8 cellular contexts compared by ENCODE assay signal in the genomic region with DNA sequence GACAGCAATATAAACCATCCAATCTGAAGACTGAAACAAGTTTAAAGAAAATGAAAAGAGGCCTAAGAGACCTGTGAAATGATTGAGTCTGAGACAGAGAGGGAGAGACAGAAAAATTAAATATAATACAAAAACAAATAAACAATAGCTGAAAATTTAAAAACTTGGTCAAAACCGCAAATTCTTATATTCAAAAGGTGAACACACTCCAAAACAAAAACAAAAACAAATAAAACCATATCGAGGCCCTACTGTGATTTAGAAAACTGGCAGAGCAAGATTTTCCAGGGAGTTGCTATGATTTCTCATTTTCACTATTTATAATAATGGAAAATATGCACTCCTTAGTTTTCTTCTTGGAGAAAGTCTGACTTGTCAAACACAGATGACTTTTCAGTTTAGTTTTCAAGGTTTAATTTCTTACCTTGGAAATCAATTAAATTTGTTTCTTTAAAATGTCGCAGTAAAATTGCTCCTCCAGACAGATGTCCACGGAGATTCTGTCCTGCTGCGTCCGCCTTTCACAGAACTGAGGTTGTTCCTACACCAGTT.
DNase-seq lines count a peak whose midpoint lies in the region; ATAC-seq, FAIRE-seq and TF ChIP-seq lines count a peak whose summit lies in the region.

No MANE protein-coding gene starts in this region.

- no peak for ATAC-seq in GM12878
- no peak for ATAC-seq in memory B cell (ENCODE audit: low read depth)
- ATAC-seq in upper lobe of right lung = no peak

- H3K4me3 Mint-ChIP-seq in activated naive CD4-positive, alpha-beta T cell treated with anti-CD3 and anti-CD28 coated beads, Interleukin-2, amount 50 U/mL, for 24 hours = peak overlapping the region; percentile 95
- H3K4me3 Mint-ChIP-seq in memory B cell = peak overlapping the region; percentile 95

- RAD21 ChIA-PET in GM12878 (lab: Charles Lee; ENCODE audit: unreplicated experiment) = no interaction called here

- H2AFZ ChIP-seq in GM12878 (ENCODE audit: control insufficient read depth, low read depth, low read length) = peak overlapping the region; percentile 96

- H3K36me3 ChIP-seq in GM12878 (ENCODE audit: control insufficient read depth in 2 of 2, insufficient read depth in 2 of 2, low read length in 1 of 2) (no peaks in the 10 kb centered on the region; a peak in 1 of 4 replicates), upper lobe of right lung (peaks cover 4% of the 10 kb centered on the region)

- BruUV-seq in GM12878 (replicated peaks; lab: Mats Ljungman, UMichigan) = TSS peak; percentile 62

- DNase-seq in activated naive CD4-positive, alpha-beta T cell (lab: John Stamatoyannopoulos, UW) = no peak
- DNase-seq in GM12878 (ENCODE audit: low read depth, low spot score) = no peak
- no peak for DNase-seq in memory B cell (ENCODE audit: low spot score in 2 of 2)
- DNase-seq in upper lobe of right lung = no peak
- no peak for DNase-seq in amygdala (lab: John Stamatoyannopoulos, UW)
- no peak for DNase-seq in HEK293T (ENCODE audit: extremely low spot score)
- DNase-seq in NCI-H2081 (lab: John Stamatoyannopoulos, UW) = no peak

- peaks cover 23% of the 10 kb centered on the region for H3K79me2 ChIP-seq in GM12878 (ENCODE audit: control insufficient read depth, insufficient read depth, low read length)

- intact Hi-C loops in GM12878 (cut with micrococcal nuclease; ENCODE audit: unreplicated experiment) = loop anchor here (10.0 kb wide), 1 partner anchor 1422 kb away; the partner anchor contains the start of gene UQCRFS1
- intact Hi-C loops in upper lobe of right lung (cut with DNase I) = no loop called here

- no peak for TF ChIP-seq CTCF in GM12878 (IDR thresholded peaks at IDR 0.05 in 2 of 3, conservative IDR thresholded peaks at IDR 0.05 in 1 of 3; ENCODE audit: control insufficient read depth in 2 of 3, extremely low read depth in 1 of 3, insufficient read depth in 1 of 3, low read depth in 3 of 3, low read length in 3 of 3)
- TF ChIP-seq CTCF in upper lobe of right lung (IDR thresholded peaks at IDR 0.05) = no peak

- no peak for TF ChIP-seq EP300 in GM12878 (IDR thresholded peaks at IDR 0.05; ENCODE audit: borderline replicate concordance in 1 of 2, control insufficient read depth in 1 of 2, low read depth in 2 of 2, low read length in 2 of 2)

- H3K27ac ChIP-seq in GM12878 (ENCODE audit: control insufficient read depth, insufficient read depth) (peak overlapping the region; percentile 62), upper lobe of right lung (peak overlapping the region; percentile 93)

- no peaks in the 10 kb centered on the region for H3K27me3 ChIP-seq in GM12878 (replicated peaks in 1 of 2; ENCODE audit: control insufficient read depth in 2 of 2, insufficient read depth in 2 of 2, low read length in 1 of 2)
- H3K27me3 ChIP-seq in upper lobe of right lung = no peaks in the 10 kb centered on the region

- POLR2A ChIA-PET in GM12878 (lab: Charles Lee) = no interaction called here
- POLR2A ChIA-PET in HEK293T (lab: Yijun Ruan, JAX) = interaction anchor here (0.7 to 1.3 kb wide), 2 partner anchors 19 to 106 kb away, joined by 3 to 4 read pairs; no protein-coding TSS in a partner anchor

- peak overlapping the region; percentile 75 for H3K9ac ChIP-seq in GM12878 (ENCODE audit: control insufficient read depth, insufficient read depth, low read length)

- no peaks in the 10 kb centered on the region for H3K9me3 Mint-ChIP-seq in activated naive CD4-positive, alpha-beta T cell treated with anti-CD3 and anti-CD28 coated beads, Interleukin-2, amount 50 U/mL, for 24 hours
- H3K9me3 Mint-ChIP-seq in memory B cell = no peaks in the 10 kb centered on the region

- H3K36me3 Mint-ChIP-seq in activated naive CD4-positive, alpha-beta T cell treated with anti-CD3 and anti-CD28 coated beads, Interleukin-2, amount 50 U/mL, for 24 hours = peaks cover 14% of the 10 kb centered on the region
- H3K36me3 Mint-ChIP-seq in memory B cell = peaks cover 8% of the 10 kb centered on the region

- no peaks in the 10 kb centered on the region; the same call in 2 of the 3 replicates for H3K9me3 ChIP-seq in GM12878 (replicated peaks; ENCODE audit: control insufficient read depth, insufficient read depth, low read length)
- no peaks in the 10 kb centered on the region for H3K9me3 ChIP-seq in upper lobe of right lung

- WGBS in GM12878 (ENCODE audit: insufficient coverage, insufficient replicate concordance, low lambda C conversion rate, missing lambda C conversion rate) = 4% methylated on average over 6 of the region's 6 CpGs

- H3K4me2 ChIP-seq in GM12878 (ENCODE audit: control insufficient read depth, insufficient read depth) = peak overlapping the region; percentile 59

- H3K4me3 ChIP-seq in GM12878 = peak overlapping the region; percentile 85
- peak overlapping the region; percentile 97 for H3K4me3 ChIP-seq in upper lobe of right lung

- TF ChIP-seq POLR2A in GM12878 (IDR thresholded peaks at IDR 0.05; ENCODE audit: low read depth, low read length) = no peak

- in situ Hi-C loops in GM12878 (cut with MboI) = loop anchor here (25.0 kb wide), 1 partner anchor 1420 kb away; the partner anchor contains the start of gene UQCRFS1

- CTCF ChIA-PET in GM12878 (lab: Yijun Ruan, JAX) (no interaction called here), HEK293T (lab: Yijun Ruan, JAX) (no interaction called here)

- peaks cover 42% of the 10 kb centered on the region for H3K4me1 Mint-ChIP-seq in activated naive CD4-positive, alpha-beta T cell treated with anti-CD3 and anti-CD28 coated beads, Interleukin-2, amount 50 U/mL, for 24 hours
- H3K4me1 Mint-ChIP-seq in memory B cell = peaks cover 16% of the 10 kb centered on the region

- H3K27ac Mint-ChIP-seq in activated naive CD4-positive, alpha-beta T cell treated with anti-CD3 and anti-CD28 coated beads, Interleukin-2, amount 50 U/mL, for 24 hours = peak overlapping the region; percentile 90
- H3K27ac Mint-ChIP-seq in memory B cell = peak overlapping the region; percentile 84

- no peaks in the 10 kb centered on the region for H4K20me1 ChIP-seq in GM12878 (ENCODE audit: control insufficient read depth, insufficient read depth)

- SMC1A ChIA-PET in GM12878 (lab: Charles Lee; ENCODE audit: uncharacterized antibody, unreplicated experiment) = interaction anchor here (1.6 kb wide), 1 partner anchor 9 kb away, joined by 5 read pairs; no protein-coding TSS in a partner anchor

- no peak for FAIRE-seq in GM12878 (lab: Jason Lieb, UNC)

- TF ChIP-seq RAD21 in GM12878 (IDR thresholded peaks at IDR 0.05; ENCODE audit: insufficient read depth, low read depth, low read length) = no peak

- no peaks in the 10 kb centered on the region for H3K27me3 Mint-ChIP-seq in activated naive CD4-positive, alpha-beta T cell treated with anti-CD3 and anti-CD28 coated beads, Interleukin-2, amount 50 U/mL, for 24 hours
- no peaks in the 10 kb centered on the region for H3K27me3 Mint-ChIP-seq in memory B cell

- H3K4me1 ChIP-seq in GM12878 (ENCODE audit: control insufficient read depth, insufficient read depth, low read length) = peaks cover 9% of the 10 kb centered on the region
- peaks cover 19% of the 10 kb centered on the region for H3K4me1 ChIP-seq in upper lobe of right lung

TF ChIP-seq in GM12878, 131 proteins besides CTCF, POLR2A, EP300 and RAD21 (continues in another document):
- no peak for TF ChIP-seq ESRRA (IDR thresholded peaks at IDR 0.05; ENCODE audit: low read length)
- TF ChIP-seq SRF (IDR thresholded peaks at IDR 0.05; ENCODE audit: low read depth in 2 of 2, low read length in 2 of 2) = no peak
- TF ChIP-seq SPI1 (IDR thresholded peaks at IDR 0.05; ENCODE audit: borderline replicate concordance, insufficient read depth, low read depth, low read length) = no peak
- TF ChIP-seq SMAD1 (IDR thresholded peaks at IDR 0.05; ENCODE audit: low read depth, partially characterized antibody) = no peak
- TF ChIP-seq NFIC (IDR thresholded peaks at IDR 0.05; ENCODE audit: low read depth, low read length) = no peak
- TF ChIP-seq, protein P1, sequence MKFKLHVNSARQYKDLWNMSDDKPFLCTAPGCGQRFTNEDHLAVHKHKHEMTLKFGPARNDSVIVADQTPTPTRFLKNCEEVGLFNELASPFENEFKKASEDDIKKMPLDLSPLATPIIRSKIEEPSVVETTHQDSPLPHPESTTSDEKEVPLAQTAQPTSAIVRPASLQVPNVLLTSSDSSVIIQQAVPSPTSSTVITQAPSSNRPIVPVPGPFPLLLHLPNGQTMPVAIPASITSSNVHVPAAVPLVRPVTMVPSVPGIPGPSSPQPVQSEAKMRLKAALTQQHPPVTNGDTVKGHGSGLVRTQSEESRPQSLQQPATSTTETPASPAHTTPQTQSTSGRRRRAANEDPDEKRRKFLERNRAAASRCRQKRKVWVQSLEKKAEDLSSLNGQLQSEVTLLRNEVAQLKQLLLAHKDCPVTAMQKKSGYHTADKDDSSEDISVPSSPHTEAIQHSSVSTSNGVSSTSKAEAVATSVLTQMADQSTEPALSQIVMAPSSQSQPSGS (IDR thresholded peaks at IDR 0.05; ENCODE audit: low read length) = no peak
- no peak for TF ChIP-seq TARDBP (IDR thresholded peaks at IDR 0.05; ENCODE audit: borderline replicate concordance)
- TF ChIP-seq POLR2AphosphoS2 (IDR thresholded peaks at IDR 0.05; ENCODE audit: low read depth, low read length) = no peak
- TF ChIP-seq SIX5 (IDR thresholded peaks at IDR 0.05; ENCODE audit: low read depth, low read length, severe bottlenecking) = no peak

TF ChIP-seq in HEK293T, 16 proteins besides CTCF, POLR2A, EP300 and RAD21:
- TF ChIP-seq HDGF (IDR thresholded peaks at IDR 0.05; ENCODE audit: borderline replicate concordance) (no peak), FOXA1 (IDR thresholded peaks at IDR 0.05) (no peak), PKNOX1 (IDR thresholded peaks at IDR 0.05) (no peak), ARNT (IDR thresholded peaks at IDR 0.05) (no peak), ELF4 (IDR thresholded peaks at IDR 0.05) (no peak), BHLHE40 (IDR thresholded peaks at IDR 0.05; ENCODE audit: borderline replicate concordance) (no peak)
TF ChIP-seq in HEK293T: peak in this region for 0.
